1 cellular context compared by ENCODE assay signal in genomic region chr14:50229646-50230045, GRCh38.
TF ChIP-seq lines count a peak whose summit lies in the region.

No MANE protein-coding gene starts in this region.

TF ChIP-seq in K562, 482 proteins besides CTCF, POLR2A, EP300 and RAD21:
- TF ChIP-seq HNRNPUL1 (IDR thresholded peaks at IDR 0.05; ENCODE audit: low read length) (no peak), DMBX1 (CRISPR knock-in tag; IDR thresholded peaks at IDR 0.05; ENCODE audit: borderline replicate concordance) (no peak), CHD1 (IDR thresholded peaks at IDR 0.05; ENCODE audit: low read length) (no peak), RBM25 (IDR thresholded peaks at IDR 0.05; ENCODE audit: low read depth, low read length, severe bottlenecking) (no peak), NBN (IDR thresholded peaks at IDR 0.05; ENCODE audit: low read depth) (no peak), ZNF407 (IDR thresholded peaks at IDR 0.05; ENCODE audit: low read depth) (no peak), USF1 (CRISPR knock-in tag; IDR thresholded peaks at IDR 0.05) (no peak), MCM2 (IDR thresholded peaks at IDR 0.05; ENCODE audit: low read depth) (no peak), RNF2 (IDR thresholded peaks at IDR 0.05) (no peak), GABPA (tag; conservative IDR thresholded peaks at IDR 0.05; ENCODE audit: low read depth) (no peak), ZSCAN29 (IDR thresholded peaks at IDR 0.05) (no peak), MBD1 (CRISPR knock-in tag; IDR thresholded peaks at IDR 0.05) (no peak), GATAD2B (IDR thresholded peaks at IDR 0.05; ENCODE audit: borderline replicate concordance) (no peak), ZNF175 (CRISPR knock-in tag; IDR thresholded peaks at IDR 0.05; ENCODE audit: low read depth) (no peak), UBTF (IDR thresholded peaks at IDR 0.05; ENCODE audit: borderline replicate concordance in 1 of 2, low read depth in 2 of 2, low read length in 2 of 2) (no peak), ZNF431 (CRISPR knock-in tag; IDR thresholded peaks at IDR 0.05) (no peak), KLF1 (tag; IDR thresholded peaks at IDR 0.05) (no peak), DIDO1 (tag; IDR thresholded peaks at IDR 0.05; ENCODE audit: low read depth) (no peak), TFAP4 (CRISPR knock-in tag; IDR thresholded peaks at IDR 0.05; ENCODE audit: borderline replicate concordance) (no peak), ZNF766 (CRISPR knock-in tag; conservative IDR thresholded peaks at IDR 0.05) (no peak)
TF ChIP-seq in K562: peak in this region for 0.
